ENCODE assay signal across 10 cellular contexts in genomic region chr9:130024597-130024994, GRCh38. TPM values are rescaled to one million over a fixed set of nuclear protein-coding genes. Genes with fewer than 3 reads are reported as not detected.
DNase-seq lines count a peak whose midpoint lies in the region; ATAC-seq and TF ChIP-seq lines count a peak whose summit lies in the region.
"Had no signal": no experiment of that assay in that cellular context is flagged by ENCODE, and none has a peak within 500 bp of the region (broad histone marks: within the 10 kb centered on the region; RNA-seq: fewer than 3 reads in every experiment).

No MANE protein-coding gene starts in this region.

- TF ChIP-seq CTCF in CD8-positive, alpha-beta T cell (IDR thresholded peaks at IDR 0.05): no peak
- TF ChIP-seq CTCF in HFFc6 (IDR thresholded peaks at IDR 0.05) (no peak), A673 (conservative IDR thresholded peaks at IDR 0.05; ENCODE audit: low read depth, low read length) (no peak)

- peaks cover 92% of the 10 kb centered on the region for H3K4me1 Mint-ChIP-seq in CD8-positive, alpha-beta T cell (ENCODE audit: low read depth)
- H3K4me1 Mint-ChIP-seq in HFFc6 (ENCODE audit: low read depth): peaks cover 52% of the 10 kb centered on the region
- H3K4me1 Mint-ChIP-seq in activated naive CD8-positive, alpha-beta T cell treated with anti-CD3 and anti-CD28 coated beads for 36 hours: peaks cover 91% of the 10 kb centered on the region
- peaks cover 65 to 79% of the 10 kb centered on the region in 2 donors for H3K4me1 Mint-ChIP-seq in natural killer cell treated with Interleukin-12 subunit alpha and Interleukin-12 subunit beta and Interleukin-15 and Interleukin-18, amount 100 ng/mL, for 72 hours (ENCODE audit: low read depth in 2 of 2)

- no TSS peak for BruUV-seq in A673 (replicated peaks; lab: Mats Ljungman, UMichigan)

- intact Hi-C loops in CD8-positive, alpha-beta T cell (cut with DNase I, micrococcal nuclease): no loop called here
- intact Hi-C loops in A673 (cut with micrococcal nuclease; ENCODE audit: unreplicated experiment): no loop called here

- no peaks in the 10 kb centered on the region for H3K27me3 Mint-ChIP-seq in CD8-positive, alpha-beta T cell (ENCODE audit: low read depth)
- no peaks in the 10 kb centered on the region for H3K27me3 Mint-ChIP-seq in HFFc6 (ENCODE audit: insufficient read depth)
- H3K27me3 Mint-ChIP-seq in activated naive CD8-positive, alpha-beta T cell treated with anti-CD3 and anti-CD28 coated beads for 36 hours: no peaks in the 10 kb centered on the region
- no peaks in the 10 kb centered on the region for H3K27me3 Mint-ChIP-seq in natural killer cell treated with Interleukin-12 subunit alpha and Interleukin-12 subunit beta and Interleukin-15 and Interleukin-18, amount 100 ng/mL, for 72 hours

- H3K9me3 Mint-ChIP-seq in CD8-positive, alpha-beta T cell: peaks cover 3% of the 10 kb centered on the region
- H3K9me3 Mint-ChIP-seq in HFFc6: no peaks in the 10 kb centered on the region
- H3K9me3 Mint-ChIP-seq in activated naive CD8-positive, alpha-beta T cell treated with anti-CD3 and anti-CD28 coated beads for 36 hours: no peaks in the 10 kb centered on the region
- no peaks in the 10 kb centered on the region for H3K9me3 Mint-ChIP-seq in natural killer cell treated with Interleukin-12 subunit alpha and Interleukin-12 subunit beta and Interleukin-15 and Interleukin-18, amount 100 ng/mL, for 72 hours

- H3K27ac ChIP-seq in CD8-positive, alpha-beta T cell (ENCODE audit: low read depth, low read length): no peak overlapping the region
- H3K27ac ChIP-seq in A673 (ENCODE audit: low read depth, low read length, poor library complexity, severe bottlenecking): no peak overlapping the region
- H3K27ac ChIP-seq: body of pancreas had no signal

- no peak for ATAC-seq in CD8-positive, alpha-beta T cell
- no peak for ATAC-seq in natural killer cell treated with Interleukin-12 subunit alpha and Interleukin-12 subunit beta and Interleukin-15 and Interleukin-18, amount 100 ng/mL, for 72 hours
- ATAC-seq in GM19324 (IDR thresholded peaks at IDR 0.05; ENCODE audit: low FRiP score, unreplicated experiment): no peak
- ATAC-seq: body of pancreas had no signal

- DNase-seq in CD8-positive, alpha-beta T cell: no peak
- DNase-seq in HFFc6 (no peak), A673 (ENCODE audit: low spot score) (no peak)
- DNase-seq in activated naive CD8-positive, alpha-beta T cell treated with anti-CD3 and anti-CD28 coated beads for 36 hours: no peak
- no peak for DNase-seq in natural killer cell treated with Interleukin-12 subunit alpha and Interleukin-12 subunit beta and Interleukin-15 and Interleukin-18, amount 100 ng/mL, for 72 hours (ENCODE audit: low spot score)
- no peak for DNase-seq in stimulated activated CD4-positive, alpha-beta T cell treated with anti-CD3 and anti-CD28 coated beads, Interleukin-2, amount 100 ng/mL, for 48 hours
- DNase-seq: body of pancreas, DMS153, NCI-H526 had no signal

- no peak overlapping the region for H3K4me3 Mint-ChIP-seq in CD8-positive, alpha-beta T cell
- peak overlapping the region; percentile 15; the same call in 1 of the 2 replicates for H3K4me3 Mint-ChIP-seq in HFFc6
- no peak overlapping the region for H3K4me3 Mint-ChIP-seq in activated naive CD8-positive, alpha-beta T cell treated with anti-CD3 and anti-CD28 coated beads for 36 hours
- H3K4me3 Mint-ChIP-seq in natural killer cell treated with Interleukin-12 subunit alpha and Interleukin-12 subunit beta and Interleukin-15 and Interleukin-18, amount 100 ng/mL, for 72 hours: no peak overlapping the region

- no peaks in the 10 kb centered on the region for H3K36me3 ChIP-seq in CD8-positive, alpha-beta T cell (ENCODE audit: insufficient read depth, low read length)
- H3K36me3 ChIP-seq in A673 (ENCODE audit: insufficient read depth, low read length, poor library complexity, severe bottlenecking): peaks cover 13% of the 10 kb centered on the region

- H3K4me3 ChIP-seq in CD8-positive, alpha-beta T cell (ENCODE audit: low read depth, low read length): no peak overlapping the region
- no peak overlapping the region for H3K4me3 ChIP-seq in A673 (ENCODE audit: low read depth, low read length, poor library complexity, severe bottlenecking)
- H3K4me3 ChIP-seq: body of pancreas had no signal

- peaks cover 55% of the 10 kb centered on the region for H3K36me3 Mint-ChIP-seq in CD8-positive, alpha-beta T cell
- H3K36me3 Mint-ChIP-seq in HFFc6 (ENCODE audit: low read depth): peaks cover 7% of the 10 kb centered on the region; the same call in 1 of the 2 replicates
- peaks cover 72% of the 10 kb centered on the region for H3K36me3 Mint-ChIP-seq in activated naive CD8-positive, alpha-beta T cell treated with anti-CD3 and anti-CD28 coated beads for 36 hours
- no peaks in the 10 kb centered on the region for H3K36me3 Mint-ChIP-seq in natural killer cell treated with Interleukin-12 subunit alpha and Interleukin-12 subunit beta and Interleukin-15 and Interleukin-18, amount 100 ng/mL, for 72 hours

- CTCF ChIA-PET in CD8-positive, alpha-beta T cell (lab: Charles Lee): no interaction called here
- CTCF ChIA-PET in A673 (lab: Charles Lee): no interaction called here

- H3K27ac Mint-ChIP-seq in CD8-positive, alpha-beta T cell: peak overlapping the region; percentile 85
- no peak overlapping the region for H3K27ac Mint-ChIP-seq in HFFc6
- H3K27ac Mint-ChIP-seq in activated naive CD8-positive, alpha-beta T cell treated with anti-CD3 and anti-CD28 coated beads for 36 hours: peak overlapping the region; percentile 30
- H3K27ac Mint-ChIP-seq in natural killer cell treated with Interleukin-12 subunit alpha and Interleukin-12 subunit beta and Interleukin-15 and Interleukin-18, amount 100 ng/mL, for 72 hours: peak overlapping the region; percentile 93 to 100

- no peaks in the 10 kb centered on the region for H3K27me3 ChIP-seq in CD8-positive, alpha-beta T cell (ENCODE audit: insufficient read depth, low read length)
- H3K27me3 ChIP-seq in A673 (replicated peaks; ENCODE audit: insufficient read depth, low read depth, low read length, poor library complexity): no peaks in the 10 kb centered on the region
- H3K27me3 ChIP-seq: body of pancreas had no signal

- no peaks in the 10 kb centered on the region for H3K9me3 ChIP-seq in CD8-positive, alpha-beta T cell (ENCODE audit: low read length)
- H3K9me3 ChIP-seq in A673 (ENCODE audit: low read depth, low read length, poor library complexity, severe bottlenecking): peaks cover 2% of the 10 kb centered on the region
- H3K9me3 ChIP-seq: body of pancreas had no signal

- H3K4me1 ChIP-seq in CD8-positive, alpha-beta T cell (ENCODE audit: insufficient read depth, low read length): peaks cover 74% of the 10 kb centered on the region
- H3K4me1 ChIP-seq in A673 (ENCODE audit: insufficient read depth, low read length, poor library complexity, severe bottlenecking): peaks cover 25% of the 10 kb centered on the region

- POLR2A ChIA-PET in CD8-positive, alpha-beta T cell (lab: Charles Lee): interaction anchor here (1.2 kb wide), 1 partner anchor 11 kb away, joined by 3 read pairs; no protein-coding TSS in a partner anchor
- POLR2A ChIA-PET in A673 (lab: Charles Lee; ENCODE audit: low non-redundant PET): no interaction called here

RNA-seq across cellular contexts. Expression of gene FNBP1, which starts 18.4 kb away (rescaled TPM):
- 100 to 1,000 TPM; 169 to 194 TPM for total RNA-seq in CD8-positive, alpha-beta T cell
- 10 to 100 TPM; 34.7 to 40.6 (median 35.5) TPM for total RNA-seq in HFFc6 (2021; fragmentation: NEBNext Ultra II Directional; extraction: Animal tissue kit (Norgen Biotek cat#: 25700))
- 100 to 1,000 TPM; 198 TPM for total RNA-seq in activated naive CD8-positive, alpha-beta T cell treated with anti-CD3 and anti-CD28 coated beads for 36 hours
- total RNA-seq in natural killer cell treated with Interleukin-12 subunit alpha and Interleukin-12 subunit beta and Interleukin-15 and Interleukin-18, amount 100 ng/mL, for 72 hours: 100 to 1,000 TPM; 124 to 141 TPM
- total RNA-seq in A673 (2021): 200 and 215 TPM in 2 replicates

RNA-seq across cellular contexts. Expression of gene GPR107, which starts 29.1 kb away (rescaled TPM):
- total RNA-seq in CD8-positive, alpha-beta T cell: 10 to 100 TPM; 23.7 to 25.2 TPM
- total RNA-seq in HFFc6 (2021; fragmentation: NEBNext Ultra II Directional; extraction: Animal tissue kit (Norgen Biotek cat#: 25700)): 10 to 100 TPM; 44.9 to 51.2 (median 48.5) TPM
- total RNA-seq in activated naive CD8-positive, alpha-beta T cell treated with anti-CD3 and anti-CD28 coated beads for 36 hours: 10 to 100 TPM; 17.7 to 19.4 TPM
- total RNA-seq in natural killer cell treated with Interleukin-12 subunit alpha and Interleukin-12 subunit beta and Interleukin-15 and Interleukin-18, amount 100 ng/mL, for 72 hours: 10 to 100 TPM; 32.6 to 32.8 TPM
- 47.1 and 50.9 TPM in 2 replicates for total RNA-seq in A673 (2021)
